In genomic region chr4:14168919-14169318, GRCh38 we compare ENCODE assay signal across 8 cellular contexts.
A peak's percentile ranks its signal among the peaks of the same experiment; 100 is the strongest.
DNase-seq lines count a peak whose midpoint lies in the region; ATAC-seq, FAIRE-seq and TF ChIP-seq lines count a peak whose summit lies in the region.

No MANE protein-coding gene starts in this region.

- intact Hi-C loops in IMR-90 (cut with micrococcal nuclease): loop anchor here (5.0 kb wide), 1 partner anchor 252 kb away; no protein-coding TSS in a partner anchor
- intact Hi-C loops in esophagus muscularis mucosa (cut with DNase I): no loop called here

- H4K8ac ChIP-seq in IMR-90 (ENCODE audit: low read depth in 2 of 2, low read length in 2 of 2): no peak overlapping the region

- H3K9me3 ChIP-seq in IMR-90 (ENCODE audit: control insufficient read depth, insufficient read depth, low read length) (no peaks in the 10 kb centered on the region), osteoblast (ENCODE audit: low read depth, low read length) (no peaks in the 10 kb centered on the region), esophagus muscularis mucosa (no peaks in the 10 kb centered on the region)

- ATAC-seq in GM21619 (IDR thresholded peaks at IDR 0.05; ENCODE audit: unreplicated experiment) (peak; percentile 66), IMR-90 (ENCODE audit: low read depth) (peak; percentile 83)

- no peak overlapping the region for H3K14ac ChIP-seq in IMR-90 (replicated peaks; ENCODE audit: low read depth, low read length)

- TF ChIP-seq POLR2A in IMR-90 (IDR thresholded peaks at IDR 0.05; ENCODE audit: low read depth, low read length): no peak
- TF ChIP-seq POLR2A in esophagus muscularis mucosa (IDR thresholded peaks at IDR 0.05; ENCODE audit: low read depth): no peak

- no peak overlapping the region for H2BK120ac ChIP-seq in IMR-90 (ENCODE audit: low read depth, low read length)

- H4K91ac ChIP-seq in IMR-90 (ENCODE audit: insufficient read depth, low read depth, low read length): no peak overlapping the region

- peak; percentile 87 for DNase-seq in Daoy (ENCODE audit: low read depth)
- peak; percentile 91 for DNase-seq in IMR-90
- peak; percentile 83 for DNase-seq in astrocyte of the hippocampus (ENCODE audit: low read depth, low spot score)
- peak; percentile 74 for DNase-seq in osteoblast (ENCODE audit: insufficient read length, low spot score, missing footprints)
- DNase-seq in putamen (ENCODE audit: low spot score): no peak
- no peak for DNase-seq in esophagus muscularis mucosa (ENCODE audit: extremely low spot score)
- no peak for DNase-seq in frontal cortex (ENCODE audit: low spot score in 2 of 2)

- no peak overlapping the region for H2AK9ac ChIP-seq in IMR-90 (replicated peaks; ENCODE audit: low read depth, low read length, poor library complexity)

- no peaks in the 10 kb centered on the region for H4K20me1 ChIP-seq in IMR-90 (ENCODE audit: insufficient read depth, low read length)
- no peaks in the 10 kb centered on the region for H4K20me1 ChIP-seq in osteoblast (ENCODE audit: insufficient read depth, low read length)

- H3K4me1 ChIP-seq in IMR-90 (ENCODE audit: control insufficient read depth, insufficient read depth, low read length) (peaks cover 6% of the 10 kb centered on the region; the same call in 1 of the 2 replicates), osteoblast (ENCODE audit: insufficient read depth, low read length) (peaks cover 27% of the 10 kb centered on the region), esophagus muscularis mucosa (peaks cover 0 to 11% (median 6%) of the 10 kb centered on the region in 4 donors)

- no peak overlapping the region for H3K4ac ChIP-seq in IMR-90 (ENCODE audit: low read depth, low read length)

- H3K4me3 ChIP-seq in IMR-90 (ENCODE audit: insufficient read depth, low read depth, low read length) (no peak overlapping the region), osteoblast (ENCODE audit: insufficient read depth, low read length) (no peak overlapping the region), esophagus muscularis mucosa (no peak overlapping the region)

- no peak overlapping the region for H2BK20ac ChIP-seq in IMR-90 (ENCODE audit: low read depth, low read length)

- H3K9me1 ChIP-seq in IMR-90 (ENCODE audit: insufficient read depth, low read length): no peaks in the 10 kb centered on the region

- no peak for TF ChIP-seq EP300 in esophagus muscularis mucosa (IDR thresholded peaks at IDR 0.05)

- no peak overlapping the region for H2BK15ac ChIP-seq in IMR-90 (ENCODE audit: low read depth, low read length)

- no TSS peak for BruUV-seq in IMR-90 (replicated peaks; lab: Mats Ljungman, UMichigan)

- no peak overlapping the region for H3K18ac ChIP-seq in IMR-90 (ENCODE audit: low read depth, low read length)

- no peak for TF ChIP-seq RAD21 in IMR-90 (IDR thresholded peaks at IDR 0.05; ENCODE audit: low read length)

- H3K4me2 ChIP-seq in IMR-90 (ENCODE audit: low read depth, low read length): no peak overlapping the region
- peak overlapping the region; percentile 18 for H3K4me2 ChIP-seq in osteoblast (ENCODE audit: insufficient read depth, low read length)

- CTCF ChIA-PET in IMR-90 (lab: Yijun Ruan, JAX): no interaction called here

- H3K36me3 ChIP-seq in IMR-90 (ENCODE audit: control insufficient read depth, insufficient read depth, low read length) (no peaks in the 10 kb centered on the region), osteoblast (ENCODE audit: insufficient read depth, low read length) (no peaks in the 10 kb centered on the region), esophagus muscularis mucosa (no peaks in the 10 kb centered on the region)

- no peak overlapping the region for H3K23ac ChIP-seq in IMR-90 (ENCODE audit: low read depth, low read length)

- dilution Hi-C loops in IMR-90 (cut with HindIII; ENCODE audit: low sequenced_read_pairs, unreplicated experiment): no loop called here

- in situ Hi-C loops in IMR-90 (cut with MboI; ENCODE audit: low sequenced_read_pairs): no loop called here

- no peaks in the 10 kb centered on the region for H3K79me1 ChIP-seq in IMR-90 (ENCODE audit: low read depth in 1 of 2, low read length in 2 of 2)

- no peak for TF ChIP-seq CTCF in IMR-90 (conservative IDR thresholded peaks at IDR 0.05; ENCODE audit: low read depth, low read length)
- no peak for TF ChIP-seq CTCF in osteoblast (IDR thresholded peaks at IDR 0.05; ENCODE audit: extremely low read depth, low read depth, low read length)
- no peak for TF ChIP-seq CTCF in esophagus muscularis mucosa (IDR thresholded peaks at IDR 0.05)

- H3K9ac ChIP-seq in IMR-90 (ENCODE audit: low read depth, low read length): no peak overlapping the region

- no peak for FAIRE-seq in frontal cortex (lab: Jason Lieb, UNC)

- H3K79me2 ChIP-seq in osteoblast (ENCODE audit: insufficient read depth, low read length): no peaks in the 10 kb centered on the region

- POLR2A ChIA-PET in IMR-90 (lab: Charles Lee; ENCODE audit: unreplicated experiment): no interaction called here

- no peak overlapping the region for H3K56ac ChIP-seq in IMR-90 (ENCODE audit: extremely low read depth, insufficient read depth, low read length)

- H3K27me3 ChIP-seq in IMR-90 (ENCODE audit: control insufficient read depth, insufficient read depth, low read length) (no peaks in the 10 kb centered on the region), osteoblast (ENCODE audit: insufficient read depth, low read length) (no peaks in the 10 kb centered on the region), esophagus muscularis mucosa (no peaks in the 10 kb centered on the region)

- H4K5ac ChIP-seq in IMR-90 (ENCODE audit: low read depth, low read length): no peak overlapping the region

- no peak overlapping the region for H3K27ac ChIP-seq in IMR-90 (ENCODE audit: insufficient read depth, low read length)
- peak overlapping the region; percentile 83 for H3K27ac ChIP-seq in osteoblast (ENCODE audit: low read depth, low read length)
- no peak overlapping the region for H3K27ac ChIP-seq in esophagus muscularis mucosa (replicated peaks in 1 of 4)

- no peak overlapping the region for H2AK5ac ChIP-seq in IMR-90 (ENCODE audit: low read depth, low read length)

- H2BK5ac ChIP-seq in IMR-90 (ENCODE audit: low read depth, low read length, poor library complexity, severe bottlenecking): no peak overlapping the region

- no peak overlapping the region for H2AFZ ChIP-seq in IMR-90 (replicated peaks; ENCODE audit: low read length, poor library complexity)
- no peak overlapping the region for H2AFZ ChIP-seq in osteoblast (ENCODE audit: low read length)

- whole genome bisulfite sequencing in IMR-90 (ENCODE audit: extremely low coverage in 2 of 2, insufficient read length in 1 of 2), 2 experiments: 0% methylated on average over 2 of the region's 5 CpGs; no CpG with 5 or more reads in 1 of the 2 experiments
- 27% methylated on average over 5 of the region's 5 CpGs for WGBS in esophagus muscularis mucosa

TF ChIP-seq in IMR-90, 13 proteins besides CTCF, POLR2A, EP300 and RAD21:
- TF ChIP-seq FOS (IDR thresholded peaks at IDR 0.05; ENCODE audit: low read depth, low read length) (0 out of 2 replicates have a peak, but pooled peaks have one; percentile 41), SMC3 (IDR thresholded peaks at IDR 0.05; ENCODE audit: low read depth, low read length) (no peak), MXI1 (IDR thresholded peaks at IDR 0.05; ENCODE audit: borderline replicate concordance, low read depth, low read length) (no peak), MAZ (IDR thresholded peaks at IDR 0.05; ENCODE audit: borderline replicate concordance, low read depth, low read length) (no peak), CEBPB (IDR thresholded peaks at IDR 0.05; ENCODE audit: low read depth, low read length) (peak; percentile 60), MAFK (IDR thresholded peaks at IDR 0.05; ENCODE audit: low read depth, low read length) (peak; percentile 39; the same call in 1 of the 2 replicates), CHD1 (IDR thresholded peaks at IDR 0.05; ENCODE audit: low read depth, low read length) (no peak), BHLHE40 (IDR thresholded peaks at IDR 0.05; ENCODE audit: low read depth, low read length) (peak; percentile 96)
- TF ChIP-seq, protein P1, sequence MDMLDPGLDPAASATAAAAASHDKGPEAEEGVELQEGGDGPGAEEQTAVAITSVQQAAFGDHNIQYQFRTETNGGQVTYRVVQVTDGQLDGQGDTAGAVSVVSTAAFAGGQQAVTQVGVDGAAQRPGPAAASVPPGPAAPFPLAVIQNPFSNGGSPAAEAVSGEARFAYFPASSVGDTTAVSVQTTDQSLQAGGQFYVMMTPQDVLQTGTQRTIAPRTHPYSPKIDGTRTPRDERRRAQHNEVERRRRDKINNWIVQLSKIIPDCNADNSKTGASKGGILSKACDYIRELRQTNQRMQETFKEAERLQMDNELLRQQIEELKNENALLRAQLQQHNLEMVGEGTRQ (IDR thresholded peaks at IDR 0.05; ENCODE audit: low read depth, low read length): no peak

Comparison
In these comparisons a context has a peak if more than half of its experiments do, and no peak if none do; other contexts are left out.
1. DNase-seq: peak in Daoy (single experiment), IMR-90 (single experiment), astrocyte of the hippocampus (single experiment) and osteoblast (single experiment); none in putamen (single experiment), esophagus muscularis mucosa (single experiment) and frontal cortex (0 of 2).